ENCODE assay signal across 18 cellular contexts in genomic region chr21:28900481-28900880, GRCh38.
"Had no signal": no experiment of that assay in that cellular context is flagged by ENCODE, and none has a peak within 500 bp of the region (broad histone marks: within the 10 kb centered on the region; RNA-seq: fewer than 3 reads in every experiment).

No MANE protein-coding gene starts in this region.

- H3K27ac ChIP-seq: RWPE1 had no signal

- DNase-seq: Karpas-422, KG1, MV-4-11, NCI-H1048, NCI-H1105, NCI-H1417, NCI-H146, NCI-H1694 treated with DMSO at 0.1 percent for 48 hours, NCI-H1930, NCI-H2081, NCI-H2107, NCI-H2227 treated with DMSO at 0.1 percent for 48 hours, NCI-H524, NCI-H526 treated with DMSO at 0.1 percent for 48 hours, NCI-H774, SHP77, T-helper 1 cell had no signal
